ENCODE assay signal across 18 cellular contexts in genomic region chr3:106518516-106518915, GRCh38.
A peak's percentile ranks its signal among the peaks of the same experiment; 100 is the strongest.
DNase-seq lines count a peak whose midpoint lies in the region; TF ChIP-seq lines count a peak whose summit lies in the region.
"Had no signal": no experiment of that assay in that cellular context is flagged by ENCODE, and none has a peak within 500 bp of the region (broad histone marks: within the 10 kb centered on the region; RNA-seq: fewer than 3 reads in every experiment).

No MANE protein-coding gene starts in this region.

- intact Hi-C loops in posterior vena cava (cut with DNase I) (no loop called here), adrenal gland (cut with DNase I) (no loop called here)

- peak overlapping the region; percentile 4 for H3K27ac Mint-ChIP-seq in chondrocyte (ENCODE audit: unreplicated experiment)
- peak overlapping the region; percentile 17 for H3K27ac Mint-ChIP-seq in nephron progenitor cell
- H3K27ac Mint-ChIP-seq: B cell; neural progenitor cell; stimulated activated memory B cell treated with anti-CD40 and anti-IgM and Interleukin-4, amounts not matched to agents 10 μg/mL and 1 μg/mL and 100 μg/mL, for 72 hours; WTC11 had no signal

- H3K4me3 Mint-ChIP-seq in chondrocyte (ENCODE audit: unreplicated experiment) (no peak overlapping the region), nephron progenitor cell (no peak overlapping the region)
- H3K4me3 Mint-ChIP-seq: B cell; neural progenitor cell; stimulated activated memory B cell treated with anti-CD40 and anti-IgM and Interleukin-4, amounts not matched to agents 10 μg/mL and 1 μg/mL and 100 μg/mL, for 72 hours; WTC11 had no signal

- DNase-seq in EL, result peak; percentile 72
- DNase-seq in M059J (ENCODE audit: low read depth), result peak; percentile 77
- DNase-seq in chondrocyte (ENCODE audit: low spot score), result no peak
- DNase-seq in nephron progenitor cell, result no peak
- no peak for DNase-seq in posterior vena cava (ENCODE audit: low spot score)
- DNase-seq in adrenal gland, result no peak
- no peak for DNase-seq in globus pallidus (ENCODE audit: low spot score)
- no peak for DNase-seq in islet precursor cell
- DNase-seq: anterior cingulate cortex, DMS79, gastrocnemius medialis, NCI-H1694 treated with DMSO at 0.1 percent for 48 hours, SW 1271 had no signal

- H3K27me3 ChIP-seq in adrenal gland, result no peaks in the 10 kb centered on the region
- H3K27me3 ChIP-seq: gastrocnemius medialis, neural progenitor cell had no signal

- H3K36me3 Mint-ChIP-seq in chondrocyte (ENCODE audit: low read depth) (no peaks in the 10 kb centered on the region), nephron progenitor cell (ENCODE audit: low read depth) (no peaks in the 10 kb centered on the region)
- H3K36me3 Mint-ChIP-seq: neural progenitor cell; stimulated activated memory B cell treated with anti-CD40 and anti-IgM and Interleukin-4, amounts not matched to agents 10 μg/mL and 1 μg/mL and 100 μg/mL, for 72 hours; WTC11 had no signal

- no peaks in the 10 kb centered on the region for H3K36me3 ChIP-seq in adrenal gland (replicated peaks in 1 of 2)
- H3K36me3 ChIP-seq: gastrocnemius medialis, neural progenitor cell had no signal

- H3K4me1 Mint-ChIP-seq in chondrocyte (ENCODE audit: low read depth) (peaks cover 18% of the 10 kb centered on the region), nephron progenitor cell (no peaks in the 10 kb centered on the region)
- H3K4me1 Mint-ChIP-seq: stimulated activated memory B cell treated with anti-CD40 and anti-IgM and Interleukin-4, amounts not matched to agents 10 μg/mL and 1 μg/mL and 100 μg/mL, for 72 hours; WTC11 had no signal

- TF ChIP-seq POLR2A in adrenal gland (IDR thresholded peaks at IDR 0.05), result no peak

- H3K4me1 ChIP-seq in adrenal gland (replicated peaks in 1 of 2), result no peaks in the 10 kb centered on the region
- H3K4me1 ChIP-seq: gastrocnemius medialis had no signal

- no peak for TF ChIP-seq CTCF in chondrocyte (IDR thresholded peaks at IDR 0.05)
- no peak for TF ChIP-seq CTCF in nephron progenitor cell (IDR thresholded peaks at IDR 0.05)
- no peak for TF ChIP-seq CTCF in adrenal gland (IDR thresholded peaks at IDR 0.05)

- no peak overlapping the region for H3K27ac ChIP-seq in adrenal gland
- H3K27ac ChIP-seq: gastrocnemius medialis, HL-60, neural progenitor cell had no signal

- H3K27me3 Mint-ChIP-seq in chondrocyte (ENCODE audit: low read depth) (no peaks in the 10 kb centered on the region), nephron progenitor cell (ENCODE audit: low read depth, poor library complexity) (peaks cover 4% of the 10 kb centered on the region)
- H3K27me3 Mint-ChIP-seq: B cell; stimulated activated memory B cell treated with anti-CD40 and anti-IgM and Interleukin-4, amounts not matched to agents 10 μg/mL and 1 μg/mL and 100 μg/mL, for 72 hours had no signal

- H3K4me3 ChIP-seq in adrenal gland, result no peak overlapping the region
- H3K4me3 ChIP-seq: gastrocnemius medialis, neural progenitor cell had no signal

- H3K9me3 ChIP-seq in adrenal gland (replicated peaks in 1 of 3), result no peaks in the 10 kb centered on the region
- H3K9me3 ChIP-seq: gastrocnemius medialis had no signal

- H3K9me3 Mint-ChIP-seq in chondrocyte (ENCODE audit: low read depth), result no peaks in the 10 kb centered on the region
- no peaks in the 10 kb centered on the region for H3K9me3 Mint-ChIP-seq in nephron progenitor cell
- H3K9me3 Mint-ChIP-seq: stimulated activated memory B cell treated with anti-CD40 and anti-IgM and Interleukin-4, amounts not matched to agents 10 μg/mL and 1 μg/mL and 100 μg/mL, for 72 hours had no signal

Comparison
In these comparisons a context has a peak if more than half of its experiments do, and no peak if none do; other contexts are left out.
1. DNase-seq: peak in EL (single experiment) and M059J (single experiment); none in chondrocyte (single experiment), nephron progenitor cell (single experiment), posterior vena cava (single experiment), adrenal gland (0 of 7), globus pallidus (single experiment) and islet precursor cell (single experiment).